7 cellular contexts compared by ENCODE assay signal in the genomic region with DNA sequence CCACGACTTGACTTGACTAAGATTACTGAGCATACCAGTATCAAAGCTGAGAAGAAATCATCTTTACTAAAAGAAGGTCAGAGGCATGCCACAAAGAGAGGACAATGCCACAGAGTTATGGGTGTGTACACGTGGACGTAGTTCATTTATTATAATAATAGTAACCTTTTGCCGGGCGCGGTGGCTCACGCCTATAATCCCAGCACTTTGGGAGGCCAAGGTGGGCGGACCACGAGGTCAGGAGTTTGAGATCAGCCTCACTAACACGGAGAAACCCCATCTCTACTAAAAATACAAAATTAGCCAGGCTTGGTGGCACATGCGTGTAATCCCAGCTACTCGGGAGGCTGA. TPM values are rescaled to one million over a fixed set of nuclear protein-coding genes. Genes with fewer than 3 reads are reported as not detected.
DNase-seq lines count a peak whose midpoint lies in the region; ATAC-seq and TF ChIP-seq lines count a peak whose summit lies in the region.
"Not testable (repeated sequence)": the region's sequence is repeated elsewhere in the genome, so short reads cannot be mapped to it uniquely, and the experiment has no call there.

No MANE protein-coding gene starts in this region.

- POLR2A ChIA-PET in Panc1 (lab: Charles Lee), result interaction anchor here (0.6 kb wide), 1 partner anchor 10 kb away, joined by 3 read pairs; no protein-coding TSS in a partner anchor

- not testable (repeated sequence) for H3K4me3 ChIP-seq in Panc1 (ENCODE audit: low read depth in 2 of 2, low read length in 2 of 2); mucosa of descending colon; prostate gland
- H3K4me3 ChIP-seq in coronary artery (peak overlapping the region; percentile 9), heart right ventricle (peak overlapping the region in 1 of 10 donors; percentile 10), stomach smooth muscle (ENCODE audit: low read length in 2 of 2) (peak overlapping the region in 1 of 2 donors; percentile 49)

- H3K27ac ChIP-seq in Panc1 (ENCODE audit: low read length), result peak overlapping the region; percentile 100
- peak overlapping the region; percentile 89 to 90 for H3K27ac ChIP-seq in coronary artery
- peak overlapping the region; percentile 19 to 95 (median 80) for H3K27ac ChIP-seq in heart right ventricle
- H3K27ac ChIP-seq in prostate gland, result peak overlapping the region; percentile 79 to 88
- H3K27ac ChIP-seq in stomach smooth muscle (ENCODE audit: low read length), result peak overlapping the region; percentile 31

- 60 to 73% methylated on average over 12 of the region's 12 CpGs for WGBS in heart right ventricle, 2 donors
- whole genome bisulfite sequencing in prostate gland, result 45% methylated on average over 12 of the region's 12 CpGs

- TF ChIP-seq POLR2A in prostate gland (IDR thresholded peaks at IDR 0.05), result not testable (repeated sequence)

- H3K9me3 Mint-ChIP-seq in activated T-helper 17 cell treated with anti-CD3 and anti-CD28 coated beads, Interleukin-2, amount 50 U/mL, for 72 hours, result not testable (repeated sequence)

- not testable (repeated sequence) for H3K9ac ChIP-seq in stomach smooth muscle (ENCODE audit: low read length in 2 of 2)

- ATAC-seq in Panc1 (peak; percentile 35), heart right ventricle (peak in 3 of 8 donors; percentile 2 to 34 (median 9)), mucosa of descending colon (peak; percentile 59)
- ATAC-seq in activated T-helper 17 cell treated with anti-CD3 and anti-CD28 coated beads, Interleukin-2, amount 50 U/mL, for 72 hours (replicated peaks), result not testable (repeated sequence)

- H3K36me3 ChIP-seq in Panc1 (ENCODE audit: control insufficient read depth, insufficient read depth, low read length); mucosa of descending colon (ENCODE audit: low read depth); prostate gland: not testable (repeated sequence)
- H3K36me3 ChIP-seq in heart right ventricle (peaks cover 0 to 86% (median 0%) of the 10 kb centered on the region in 9 donors), stomach smooth muscle (ENCODE audit: control insufficient read depth in 2 of 2, insufficient read depth in 2 of 2, low read length in 2 of 2) (peaks cover 0 to 11% of the 10 kb centered on the region in 2 donors)

- peaks cover 26% of the 10 kb centered on the region for H3K4me1 Mint-ChIP-seq in activated T-helper 17 cell treated with anti-CD3 and anti-CD28 coated beads, Interleukin-2, amount 50 U/mL, for 72 hours

- H3K27ac Mint-ChIP-seq in activated T-helper 17 cell treated with anti-CD3 and anti-CD28 coated beads, Interleukin-2, amount 50 U/mL, for 72 hours, result peak overlapping the region; percentile 85

- not testable (repeated sequence) for H3K27me3 ChIP-seq in Panc1 (ENCODE audit: control insufficient read depth, insufficient read depth, low read length); heart right ventricle; prostate gland (replicated peaks; ENCODE audit: insufficient read depth); stomach smooth muscle (ENCODE audit: control insufficient read depth in 1 of 2, insufficient read depth in 2 of 2, low read length in 2 of 2)

- DNase-seq in Panc1 (ENCODE audit: low read depth, low spot score); coronary artery (ENCODE audit: low spot score); heart right ventricle; mucosa of descending colon; prostate gland (ENCODE audit: low spot score): not testable (repeated sequence)

- H3K4me3 Mint-ChIP-seq in activated T-helper 17 cell treated with anti-CD3 and anti-CD28 coated beads, Interleukin-2, amount 50 U/mL, for 72 hours, result peak overlapping the region; percentile 52

- H3K9me3 ChIP-seq in Panc1 (ENCODE audit: control insufficient read depth, insufficient read depth, low read depth, low read length); heart right ventricle; mucosa of descending colon; prostate gland; stomach smooth muscle (ENCODE audit: control insufficient read depth in 2 of 2, low read length in 2 of 2): not testable (repeated sequence)

- not testable (repeated sequence) for TF ChIP-seq CTCF in Panc1 (IDR thresholded peaks at IDR 0.05); coronary artery (IDR thresholded peaks at IDR 0.05); heart right ventricle (IDR thresholded peaks at IDR 0.05); mucosa of descending colon (IDR thresholded peaks at IDR 0.05); prostate gland (IDR thresholded peaks at IDR 0.05)

- CTCF ChIA-PET in Panc1 (lab: Charles Lee), result not testable (repeated sequence)

- H3K4me1 ChIP-seq in Panc1 (ENCODE audit: control insufficient read depth, insufficient read depth, low read length), result peaks cover 85% of the 10 kb centered on the region
- peaks cover 3 to 84% (median 70%) of the 10 kb centered on the region in 9 donors for H3K4me1 ChIP-seq in heart right ventricle
- peaks cover 15% of the 10 kb centered on the region for H3K4me1 ChIP-seq in mucosa of descending colon (ENCODE audit: low read depth)
- peaks cover 41% of the 10 kb centered on the region for H3K4me1 ChIP-seq in prostate gland (replicated peaks)
- peaks cover 58% of the 10 kb centered on the region for H3K4me1 ChIP-seq in stomach smooth muscle (ENCODE audit: control insufficient read depth, insufficient read depth, low read length)

- intact Hi-C loops in Panc1 (cut with micrococcal nuclease; ENCODE audit: unreplicated experiment); mucosa of descending colon (cut with DNase I, micrococcal nuclease); prostate gland (cut with DNase I): not testable (repeated sequence)
- intact Hi-C loops in heart right ventricle (cut with DNase I), result loop anchor here in 2 of 10 donors (2.0 kb wide), 2 partner anchors 21 to 25 kb away; partner anchors contain the start of gene ANXA2 (in 1 of the 2)

- not testable (repeated sequence) for H3K27me3 Mint-ChIP-seq in activated T-helper 17 cell treated with anti-CD3 and anti-CD28 coated beads, Interleukin-2, amount 50 U/mL, for 72 hours

- peaks cover 73% of the 10 kb centered on the region for H3K36me3 Mint-ChIP-seq in activated T-helper 17 cell treated with anti-CD3 and anti-CD28 coated beads, Interleukin-2, amount 50 U/mL, for 72 hours (ENCODE audit: low read depth)

- not testable (repeated sequence) for BruUV-seq in Panc1 (replicated peaks; lab: Mats Ljungman, UMichigan)

- in situ Hi-C loops in Panc1 (cut with HindIII; ENCODE audit: low pct_unique_long_range_greater_than_20kb, low sequenced_read_pairs), result not testable (repeated sequence)

RNA-seq across cellular contexts. Expression of gene ANXA2, which starts 26.1 kb away (rescaled TPM):
- 1,903 TPM for total RNA-seq in Panc1 (2021; ENCODE audit: unreplicated experiment)
- polyA plus RNA-seq in Panc1 (2012; ENCODE audit: insufficient read length), result 1,847 TPM
- total RNA-seq in activated T-helper 17 cell treated with anti-CD3 and anti-CD28 coated beads, Interleukin-2, amount 50 U/mL, for 72 hours, result 100 to 1,000 TPM; 120 to 420 TPM
- 100 to 1,000 TPM in 9 of 10 donors, 10 to 100 TPM in 1; 98.7 to 341 (median 123) TPM for total RNA-seq in heart right ventricle
- 100 to 1,000 TPM; 166 to 539 TPM for polyA plus RNA-seq in heart right ventricle
- total RNA-seq in mucosa of descending colon, result 100 to 1,000 TPM; 376 to 796 (median 757) TPM
- 100 to 1,000 TPM; 404 to 595 TPM for total RNA-seq in prostate gland

Comparison
In these comparisons a context has a peak if more than half of its experiments do, and no peak if none do; other contexts are left out.
1. H3K27ac ChIP-seq: peak in every context shown above with its lines; median percentile 100 in Panc1; 90 in coronary artery; 84 in prostate gland; 80 in heart right ventricle; 31 in stomach smooth muscle.